Comparison of ENCODE assay signal across 1 cellular context in the genomic region with DNA sequence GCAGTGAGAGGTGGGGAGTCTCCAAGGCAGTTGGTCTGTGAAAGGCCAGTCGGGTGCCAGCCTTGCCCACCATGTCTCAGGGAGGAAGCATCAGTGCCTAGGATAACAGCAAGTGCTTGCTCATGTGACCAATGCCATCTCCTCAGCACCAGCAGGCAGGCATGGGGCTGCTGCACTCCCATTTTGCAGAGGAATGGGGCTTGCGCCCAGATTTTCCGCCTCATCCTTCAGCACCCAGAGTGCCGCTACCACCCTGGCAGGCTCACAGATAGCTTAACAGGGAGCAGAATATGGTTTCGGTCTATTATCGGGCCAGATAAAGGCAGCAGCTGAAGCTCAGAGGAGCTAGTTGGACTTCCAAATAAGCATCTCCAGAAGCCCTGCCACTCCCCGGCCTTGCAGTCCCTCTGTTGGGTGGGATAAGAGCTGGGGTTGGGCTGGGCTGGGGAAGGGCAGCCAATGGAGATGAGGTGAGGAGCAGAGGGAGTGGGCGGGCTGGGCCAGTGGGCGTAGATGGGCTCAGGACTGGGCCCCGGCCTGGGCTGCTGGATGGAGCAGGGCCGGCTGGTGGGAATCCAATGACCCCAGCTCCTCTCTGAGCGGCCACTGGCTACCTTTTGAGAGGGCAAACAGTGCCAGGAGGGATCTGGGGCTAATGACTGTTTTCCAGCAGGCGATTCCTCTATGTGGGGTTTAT.
TF ChIP-seq lines count a peak whose summit lies in the region.

No MANE protein-coding gene starts in this region.

TF ChIP-seq in GM23338, 12 proteins besides CTCF, POLR2A, EP300 and RAD21 (continued from another document):
- TF ChIP-seq, protein P1, sequence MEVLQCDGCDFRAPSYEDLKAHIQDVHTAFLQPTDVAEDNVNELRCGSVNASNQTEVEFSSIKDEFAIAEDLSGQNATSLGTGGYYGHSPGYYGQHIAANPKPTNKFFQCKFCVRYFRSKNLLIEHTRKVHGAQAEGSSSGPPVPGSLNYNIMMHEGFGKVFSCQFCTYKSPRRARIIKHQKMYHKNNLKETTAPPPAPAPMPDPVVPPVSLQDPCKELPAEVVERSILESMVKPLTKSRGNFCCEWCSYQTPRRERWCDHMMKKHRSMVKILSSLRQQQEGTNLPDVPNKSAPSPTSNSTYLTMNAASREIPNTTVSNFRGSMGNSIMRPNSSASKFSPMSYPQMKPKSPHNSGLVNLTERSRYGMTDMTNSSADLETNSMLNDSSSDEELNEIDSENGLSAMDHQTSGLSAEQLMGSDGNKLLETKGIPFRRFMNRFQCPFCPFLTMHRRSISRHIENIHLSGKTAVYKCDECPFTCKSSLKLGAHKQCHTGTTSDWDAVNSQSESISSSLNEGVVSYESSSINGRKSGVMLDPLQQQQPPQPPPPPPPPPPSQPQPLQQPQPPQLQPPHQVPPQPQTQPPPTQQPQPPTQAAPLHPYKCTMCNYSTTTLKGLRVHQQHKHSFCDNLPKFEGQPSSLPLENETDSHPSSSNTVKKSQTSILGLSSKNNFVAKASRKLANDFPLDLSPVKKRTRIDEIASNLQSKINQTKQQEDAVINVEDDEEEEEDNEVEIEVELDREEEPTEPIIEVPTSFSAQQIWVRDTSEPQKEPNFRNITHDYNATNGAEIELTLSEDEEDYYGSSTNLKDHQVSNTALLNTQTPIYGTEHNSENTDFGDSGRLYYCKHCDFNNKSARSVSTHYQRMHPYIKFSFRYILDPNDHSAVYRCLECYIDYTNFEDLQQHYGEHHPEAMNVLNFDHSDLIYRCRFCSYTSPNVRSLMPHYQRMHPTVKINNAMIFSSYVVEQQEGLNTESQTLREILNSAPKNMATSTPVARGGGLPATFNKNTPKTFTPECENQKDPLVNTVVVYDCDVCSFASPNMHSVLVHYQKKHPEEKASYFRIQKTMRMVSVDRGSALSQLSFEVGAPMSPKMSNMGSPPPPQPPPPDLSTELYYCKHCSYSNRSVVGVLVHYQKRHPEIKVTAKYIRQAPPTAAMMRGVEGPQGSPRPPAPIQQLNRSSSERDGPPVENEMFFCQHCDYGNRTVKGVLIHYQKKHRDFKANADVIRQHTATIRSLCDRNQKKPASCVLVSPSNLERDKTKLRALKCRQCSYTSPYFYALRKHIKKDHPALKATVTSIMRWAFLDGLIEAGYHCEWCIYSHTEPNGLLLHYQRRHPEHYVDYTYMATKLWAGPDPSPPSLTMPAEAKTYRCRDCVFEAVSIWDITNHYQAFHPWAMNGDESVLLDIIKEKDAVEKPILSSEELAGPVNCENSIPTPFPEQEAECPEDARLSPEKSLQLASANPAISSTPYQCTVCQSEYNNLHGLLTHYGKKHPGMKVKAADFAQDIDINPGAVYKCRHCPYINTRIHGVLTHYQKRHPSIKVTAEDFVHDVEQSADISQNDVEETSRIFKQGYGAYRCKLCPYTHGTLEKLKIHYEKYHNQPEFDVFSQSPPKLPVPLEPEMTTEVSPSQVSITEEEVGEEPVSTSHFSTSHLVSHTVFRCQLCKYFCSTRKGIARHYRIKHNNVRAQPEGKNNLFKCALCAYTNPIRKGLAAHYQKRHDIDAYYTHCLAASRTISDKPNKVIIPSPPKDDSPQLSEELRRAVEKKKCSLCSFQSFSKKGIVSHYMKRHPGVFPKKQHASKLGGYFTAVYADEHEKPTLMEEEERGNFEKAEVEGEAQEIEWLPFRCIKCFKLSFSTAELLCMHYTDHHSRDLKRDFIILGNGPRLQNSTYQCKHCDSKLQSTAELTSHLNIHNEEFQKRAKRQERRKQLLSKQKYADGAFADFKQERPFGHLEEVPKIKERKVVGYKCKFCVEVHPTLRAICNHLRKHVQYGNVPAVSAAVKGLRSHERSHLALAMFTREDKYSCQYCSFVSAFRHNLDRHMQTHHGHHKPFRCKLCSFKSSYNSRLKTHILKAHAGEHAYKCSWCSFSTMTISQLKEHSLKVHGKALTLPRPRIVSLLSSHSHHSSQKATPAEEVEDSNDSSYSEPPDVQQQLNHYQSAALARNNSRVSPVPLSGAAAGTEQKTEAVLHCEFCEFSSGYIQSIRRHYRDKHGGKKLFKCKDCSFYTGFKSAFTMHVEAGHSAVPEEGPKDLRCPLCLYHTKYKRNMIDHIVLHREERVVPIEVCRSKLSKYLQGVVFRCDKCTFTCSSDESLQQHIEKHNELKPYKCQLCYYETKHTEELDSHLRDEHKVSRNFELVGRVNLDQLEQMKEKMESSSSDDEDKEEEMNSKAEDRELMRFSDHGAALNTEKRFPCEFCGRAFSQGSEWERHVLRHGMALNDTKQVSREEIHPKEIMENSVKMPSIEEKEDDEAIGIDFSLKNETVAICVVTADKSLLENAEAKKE (CRISPR knock-in tag; IDR thresholded peaks at IDR 0.05) = no peak
- no peak for TF ChIP-seq POLR2AphosphoS5 (IDR thresholded peaks at IDR 0.05; ENCODE audit: low read depth)
